Comparison of ENCODE assay signal across 21 cellular contexts in genomic region chr13:83220241-83220640, GRCh38.
"Had no signal": no experiment of that assay in that cellular context is flagged by ENCODE, and none has a peak within 500 bp of the region (broad histone marks: within the 10 kb centered on the region; RNA-seq: fewer than 3 reads in every experiment).

No MANE protein-coding gene starts in this region.

- H3K4me1 ChIP-seq: gastrocnemius medialis, prostate gland, spleen, upper lobe of left lung had no signal

- H3K9me3 Mint-ChIP-seq: activated naive CD4-positive, alpha-beta T cell treated with anti-CD3 and anti-CD28 coated beads for 36 hours; activated naive CD8-positive, alpha-beta T cell treated with anti-CD3 and anti-CD28 coated beads, Interleukin-2, amount 10 ng/mL, durations not matched to agents 7 days and 5 days; dendritic cell treated with granulocyte-macrophage colony-stimulating factor and Interleukin-4, amounts not matched to agents 40 ng/mL and 50 ng/mL, for 4 days had no signal

- H3K27ac ChIP-seq: gastrocnemius medialis, prostate gland, spleen, thoracic aorta, upper lobe of left lung had no signal

- H3K9me3 ChIP-seq: gastrocnemius medialis, prostate gland, thoracic aorta, upper lobe of left lung had no signal

- H3K36me3 ChIP-seq: gastrocnemius medialis, prostate gland, spleen, thoracic aorta, upper lobe of left lung had no signal

- H3K27ac Mint-ChIP-seq: activated B cell treated with CpG ODN at 0.5 μM for 24 hours; activated CD4-positive, alpha-beta memory T cell treated with anti-CD3 and anti-CD28 coated beads for 36 hours; activated naive CD4-positive, alpha-beta T cell treated with anti-CD3 and anti-CD28 coated beads for 36 hours; activated naive CD8-positive, alpha-beta T cell treated with anti-CD3 and anti-CD28 coated beads, Interleukin-2, amount 10 ng/mL, durations not matched to agents 7 days and 5 days; dendritic cell treated with granulocyte-macrophage colony-stimulating factor and Interleukin-4, amounts not matched to agents 40 ng/mL and 50 ng/mL, for 4 days; memory B cell; natural killer cell treated with Interleukin-12 subunit alpha and Interleukin-12 subunit beta and Interleukin-15 and Interleukin-18, amount 100 ng/mL, for 72 hours; T-helper 1 cell treated with Interleukin-12 subunit alpha and Interleukin-12 subunit beta and Interleukin-4 antibody, amounts not matched to agents 30 μg/mL and 1 μg/mL, for 36 hours had no signal

- H3K4me3 ChIP-seq: gastrocnemius medialis, prostate gland, spleen, thoracic aorta, upper lobe of left lung had no signal

- H3K4me3 Mint-ChIP-seq: activated B cell treated with CpG ODN at 0.5 μM for 24 hours; activated CD4-positive, alpha-beta memory T cell treated with anti-CD3 and anti-CD28 coated beads for 36 hours; activated naive CD4-positive, alpha-beta T cell treated with anti-CD3 and anti-CD28 coated beads for 36 hours; activated naive CD8-positive, alpha-beta T cell treated with anti-CD3 and anti-CD28 coated beads, Interleukin-2, amount 10 ng/mL, durations not matched to agents 7 days and 5 days; dendritic cell treated with granulocyte-macrophage colony-stimulating factor and Interleukin-4, amounts not matched to agents 40 ng/mL and 50 ng/mL, for 4 days; memory B cell; natural killer cell treated with Interleukin-12 subunit alpha and Interleukin-12 subunit beta and Interleukin-15 and Interleukin-18, amount 100 ng/mL, for 72 hours; T-helper 1 cell treated with Interleukin-12 subunit alpha and Interleukin-12 subunit beta and Interleukin-4 antibody, amounts not matched to agents 30 μg/mL and 1 μg/mL, for 36 hours had no signal

- H3K36me3 Mint-ChIP-seq: activated CD4-positive, alpha-beta memory T cell treated with anti-CD3 and anti-CD28 coated beads for 36 hours; activated naive CD8-positive, alpha-beta T cell treated with anti-CD3 and anti-CD28 coated beads, Interleukin-2, amount 10 ng/mL, durations not matched to agents 7 days and 5 days; memory B cell; natural killer cell treated with Interleukin-12 subunit alpha and Interleukin-12 subunit beta and Interleukin-15 and Interleukin-18, amount 100 ng/mL, for 72 hours had no signal

- H3K27me3 Mint-ChIP-seq: activated B cell treated with CpG ODN at 0.5 μM for 24 hours; activated CD4-positive, alpha-beta memory T cell treated with anti-CD3 and anti-CD28 coated beads for 36 hours; activated naive CD8-positive, alpha-beta T cell treated with anti-CD3 and anti-CD28 coated beads, Interleukin-2, amount 10 ng/mL, durations not matched to agents 7 days and 5 days; dendritic cell treated with granulocyte-macrophage colony-stimulating factor and Interleukin-4, amounts not matched to agents 40 ng/mL and 50 ng/mL, for 4 days; memory B cell; natural killer cell treated with Interleukin-12 subunit alpha and Interleukin-12 subunit beta and Interleukin-15 and Interleukin-18, amount 100 ng/mL, for 72 hours had no signal

- H3K27me3 ChIP-seq: gastrocnemius medialis, spleen, upper lobe of left lung had no signal

- DNase-seq: activated B cell treated with CpG ODN at 0.5 μM for 24 hours; activated CD4-positive, alpha-beta memory T cell treated with anti-CD3 and anti-CD28 coated beads for 36 hours; activated CD4-positive, alpha-beta T cell treated with anti-CD3 and anti-CD28 coated beads for 48 hours; activated naive CD4-positive, alpha-beta T cell treated with anti-CD3 and anti-CD28 coated beads for 36 hours; activated naive CD8-positive, alpha-beta T cell treated with anti-CD3 and anti-CD28 coated beads, Interleukin-2, amount 10 ng/mL, durations not matched to agents 7 days and 5 days; activated T-cell treated with anti-CD3 and anti-CD28 coated beads, Interleukin-2, amount 50 U/mL, for 48 hours; effector CD4-positive, alpha-beta T cell; gastrocnemius medialis; hippocampal formation; left cardiac atrium; spleen; stimulated activated CD4-positive, alpha-beta T cell treated with anti-CD3 and anti-CD28 coated beads, Interleukin-4, amount 100 ng/mL, for 1 hour; stimulated activated naive CD4-positive, alpha-beta T cell treated with Interleukin-2 at 50 U/mL for 16 hours; T1000; upper lobe of left lung had no signal

- H3K4me1 Mint-ChIP-seq: activated B cell treated with CpG ODN at 0.5 μM for 24 hours; activated naive CD8-positive, alpha-beta T cell treated with anti-CD3 and anti-CD28 coated beads, Interleukin-2, amount 10 ng/mL, durations not matched to agents 7 days and 5 days; memory B cell had no signal

- ATAC-seq: gastrocnemius medialis; left cardiac atrium; natural killer cell treated with Interleukin-12 subunit alpha and Interleukin-12 subunit beta and Interleukin-15 and Interleukin-18, amount 100 ng/mL, for 72 hours had no signal
